Comparison of ENCODE assay signal across 22 cellular contexts in the genomic region with DNA sequence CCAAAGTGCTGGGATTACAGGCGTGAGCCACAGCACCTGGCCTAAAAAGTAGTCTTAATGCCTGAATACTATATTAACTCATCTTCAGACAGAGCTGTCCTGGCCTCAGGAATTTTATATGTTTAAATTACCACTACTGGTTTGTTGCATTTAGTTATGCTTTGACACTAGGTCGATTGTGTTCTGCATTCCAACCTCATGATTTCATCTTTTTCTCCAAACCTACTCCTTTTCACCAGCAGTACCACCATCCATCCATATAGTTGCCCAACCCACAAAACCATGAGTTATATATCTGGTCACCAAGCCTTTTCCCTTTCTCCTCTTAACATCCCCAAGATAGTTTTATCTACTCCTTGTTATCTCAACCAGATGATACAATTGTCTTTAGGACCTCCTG.
"Had no signal": no experiment of that assay in that cellular context is flagged by ENCODE, and none has a peak within 500 bp of the region (broad histone marks: within the 10 kb centered on the region; RNA-seq: fewer than 3 reads in every experiment).

No MANE protein-coding gene starts in this region.

- H3K4me1 Mint-ChIP-seq: activated naive CD4-positive, alpha-beta T cell treated with anti-CD3 and anti-CD28 coated beads, Interleukin-2, amount 10 ng/mL, durations not matched to agents 7 days and 5 days; nephron had no signal

- H3K27ac ChIP-seq: cardiac muscle cell, left ventricle myocardium inferior, neutrophil, pancreas, tibial nerve, uterus had no signal

- H3K9me3 ChIP-seq: left ventricle myocardium inferior, neutrophil, pancreas, tibial nerve, uterus had no signal

- H3K36me3 Mint-ChIP-seq: activated naive CD4-positive, alpha-beta T cell treated with anti-CD3 and anti-CD28 coated beads, Interleukin-2, amount 10 ng/mL, durations not matched to agents 7 days and 5 days had no signal

- H3K27me3 ChIP-seq: cardiac muscle cell, neutrophil, pancreas, tibial nerve, uterus had no signal

- H3K4me3 ChIP-seq: cardiac muscle cell, left ventricle myocardium inferior, pancreas, tibial nerve, uterus had no signal

- H3K4me1 ChIP-seq: left ventricle myocardium inferior, pancreas, tibial nerve, uterus had no signal

- DNase-seq: activated CD4-positive, alpha-beta memory T cell treated with anti-CD3 and anti-CD28 coated beads, Interleukin-2, amount 10 ng/mL, durations not matched to agents 7 days and 5 days; activated CD4-positive, alpha-beta T cell treated with anti-CD3 and anti-CD28 coated beads, Interleukin-2, amount 10 ng/mL, durations not matched to agents 24 days and 14 days; activated effector memory CD4-positive, alpha-beta T cell treated with Interleukin-2 at 50 U/mL for 16 hours; activated naive CD4-positive, alpha-beta T cell treated with anti-CD3 and anti-CD28 coated beads, Interleukin-2, amount 10 ng/mL, durations not matched to agents 7 days and 5 days; activated naive CD8-positive, alpha-beta T cell treated with anti-CD3 and anti-CD28 coated beads, Interleukin-2, amount 50 U/mL, for 24 hours; activated T-cell treated with anti-CD3 and anti-CD28 coated beads, Interleukin-2, amount 50 U/mL, for 72 hours; effector CD4-positive, alpha-beta T cell; left ventricle myocardium inferior; midbrain; pancreas; right cardiac atrium; stimulated activated CD4-positive, alpha-beta T cell treated with anti-CD3 and anti-CD28 coated beads, Interleukin-12 subunit alpha, Interleukin-12 subunit beta, amount 100 ng/mL, for 4 hours; stimulated activated CD4-positive, alpha-beta T cell treated with anti-CD3 and anti-CD28 coated beads, Interleukin-4, amount 100 ng/mL, for 4 hours; substantia nigra; uterus had no signal

- H3K4me3 Mint-ChIP-seq: activated CD4-positive, alpha-beta memory T cell treated with anti-CD3 and anti-CD28 coated beads, Interleukin-2, amount 10 ng/mL, durations not matched to agents 7 days and 5 days; activated CD4-positive, alpha-beta T cell treated with anti-CD3 and anti-CD28 coated beads, Interleukin-2, amount 10 ng/mL, durations not matched to agents 24 days and 14 days; activated naive CD4-positive, alpha-beta T cell treated with anti-CD3 and anti-CD28 coated beads, Interleukin-2, amount 10 ng/mL, durations not matched to agents 7 days and 5 days; activated naive CD8-positive, alpha-beta T cell treated with anti-CD3 and anti-CD28 coated beads, Interleukin-2, amount 50 U/mL, for 24 hours; activated T-cell treated with anti-CD3 and anti-CD28 coated beads, Interleukin-2, amount 50 U/mL, for 72 hours; dendritic cell treated with granulocyte-macrophage colony-stimulating factor and Interleukin-4, amounts not matched to agents 40 ng/mL and 50 ng/mL, for 4 days; nephron; stimulated activated naive CD8-positive, alpha-beta T cell treated with anti-CD3 and anti-CD28 coated beads, Interleukin-15, Interleukin-2, amounts not matched to agents 100 ng/mL and 50 ng/mL, for 24 hours had no signal

- ATAC-seq: activated CD4-positive, CD25-positive, alpha-beta regulatory T cell treated with anti-CD3 and anti-CD28 coated beads, Interleukin-2, amount 50 U/mL, for 24 hours; activated naive CD8-positive, alpha-beta T cell treated with anti-CD3 and anti-CD28 coated beads, Interleukin-2, amount 50 U/mL, for 24 hours; activated T-cell treated with anti-CD3 and anti-CD28 coated beads, Interleukin-2, amount 50 U/mL, for 72 hours; pancreas; right cardiac atrium had no signal

- H3K36me3 ChIP-seq: cardiac muscle cell, neutrophil, uterus had no signal

- H3K27me3 Mint-ChIP-seq: activated CD4-positive, alpha-beta memory T cell treated with anti-CD3 and anti-CD28 coated beads, Interleukin-2, amount 10 ng/mL, durations not matched to agents 7 days and 5 days; activated CD4-positive, alpha-beta T cell treated with anti-CD3 and anti-CD28 coated beads, Interleukin-2, amount 10 ng/mL, durations not matched to agents 24 days and 14 days; activated naive CD4-positive, alpha-beta T cell treated with anti-CD3 and anti-CD28 coated beads, Interleukin-2, amount 10 ng/mL, durations not matched to agents 7 days and 5 days; activated naive CD8-positive, alpha-beta T cell treated with anti-CD3 and anti-CD28 coated beads, Interleukin-2, amount 50 U/mL, for 24 hours; dendritic cell treated with granulocyte-macrophage colony-stimulating factor and Interleukin-4, amounts not matched to agents 40 ng/mL and 50 ng/mL, for 4 days; stimulated activated naive CD8-positive, alpha-beta T cell treated with anti-CD3 and anti-CD28 coated beads, Interleukin-15, Interleukin-2, amounts not matched to agents 100 ng/mL and 50 ng/mL, for 24 hours had no signal

- H3K27ac Mint-ChIP-seq: activated CD4-positive, alpha-beta memory T cell treated with anti-CD3 and anti-CD28 coated beads, Interleukin-2, amount 10 ng/mL, durations not matched to agents 7 days and 5 days; activated CD4-positive, alpha-beta T cell treated with anti-CD3 and anti-CD28 coated beads, Interleukin-2, amount 10 ng/mL, durations not matched to agents 24 days and 14 days; activated naive CD4-positive, alpha-beta T cell treated with anti-CD3 and anti-CD28 coated beads, Interleukin-2, amount 10 ng/mL, durations not matched to agents 7 days and 5 days; activated naive CD8-positive, alpha-beta T cell treated with anti-CD3 and anti-CD28 coated beads, Interleukin-2, amount 50 U/mL, for 24 hours; activated T-cell treated with anti-CD3 and anti-CD28 coated beads, Interleukin-2, amount 50 U/mL, for 72 hours; dendritic cell treated with granulocyte-macrophage colony-stimulating factor and Interleukin-4, amounts not matched to agents 40 ng/mL and 50 ng/mL, for 4 days; nephron; stimulated activated naive CD8-positive, alpha-beta T cell treated with anti-CD3 and anti-CD28 coated beads, Interleukin-15, Interleukin-2, amounts not matched to agents 100 ng/mL and 50 ng/mL, for 24 hours had no signal

- H3K9me3 Mint-ChIP-seq: activated CD4-positive, alpha-beta memory T cell treated with anti-CD3 and anti-CD28 coated beads, Interleukin-2, amount 10 ng/mL, durations not matched to agents 7 days and 5 days; activated naive CD4-positive, alpha-beta T cell treated with anti-CD3 and anti-CD28 coated beads, Interleukin-2, amount 10 ng/mL, durations not matched to agents 7 days and 5 days; activated naive CD8-positive, alpha-beta T cell treated with anti-CD3 and anti-CD28 coated beads, Interleukin-2, amount 50 U/mL, for 24 hours; activated T-cell treated with anti-CD3 and anti-CD28 coated beads, Interleukin-2, amount 50 U/mL, for 72 hours; dendritic cell treated with granulocyte-macrophage colony-stimulating factor and Interleukin-4, amounts not matched to agents 40 ng/mL and 50 ng/mL, for 4 days; nephron; stimulated activated naive CD8-positive, alpha-beta T cell treated with anti-CD3 and anti-CD28 coated beads, Interleukin-15, Interleukin-2, amounts not matched to agents 100 ng/mL and 50 ng/mL, for 24 hours had no signal
